ENCODE assay signal across 8 cellular contexts in genomic region chr3:197959500-197959890, GRCh38. TPM values are rescaled to one million over a fixed set of nuclear protein-coding genes. Genes with fewer than 3 reads are reported as not detected.
DNase-seq lines count a peak whose midpoint lies in the region; ATAC-seq and TF ChIP-seq lines count a peak whose summit lies in the region.

No MANE protein-coding gene starts in this region.

- H3K27ac ChIP-seq in ascending aorta (peak overlapping the region; percentile 75 to 82), liver (ENCODE audit: low read depth in 1 of 2, low read length in 2 of 2) (peak overlapping the region; percentile 61 to 70), tibial artery (peak overlapping the region; percentile 66 to 73)

- no peaks in the 10 kb centered on the region for H3K27me3 ChIP-seq in ascending aorta
- H3K27me3 ChIP-seq in liver (ENCODE audit: control insufficient read depth in 4 of 4, insufficient read depth in 4 of 4, low read length in 3 of 4), result no peaks in the 10 kb centered on the region
- no peaks in the 10 kb centered on the region for H3K27me3 ChIP-seq in tibial artery

- H3K9me3 Mint-ChIP-seq in activated T-cell treated with anti-CD3 and anti-CD28 coated beads, Interleukin-2, amount 50 U/mL, for 24 hours, result no peaks in the 10 kb centered on the region

- peaks cover 79% of the 10 kb centered on the region for H3K4me1 Mint-ChIP-seq in activated T-cell treated with anti-CD3 and anti-CD28 coated beads, Interleukin-2, amount 50 U/mL, for 24 hours (ENCODE audit: low read depth)

- peak overlapping the region; percentile 86 for H3K4me3 Mint-ChIP-seq in activated T-cell treated with anti-CD3 and anti-CD28 coated beads, Interleukin-2, amount 50 U/mL, for 24 hours

- intact Hi-C loops in ascending aorta (cut with DNase I), result no loop called here
- intact Hi-C loops in tibial artery (cut with DNase I; ENCODE audit: low total_unique reads), result no loop called here

- WGBS in liver, result 63% methylated on average over 6 of the region's 6 CpGs

- TF ChIP-seq RAD21 in liver (IDR thresholded peaks at IDR 0.05), result no peak

- no peak for ATAC-seq in HG02840 (IDR thresholded peaks at IDR 0.05; ENCODE audit: low FRiP score, unreplicated experiment)

- no peaks in the 10 kb centered on the region for H3K9me3 ChIP-seq in ascending aorta
- H3K9me3 ChIP-seq in liver (ENCODE audit: control insufficient read depth in 4 of 4, low read length in 3 of 4), result no peaks in the 10 kb centered on the region
- H3K9me3 ChIP-seq in tibial artery, result no peaks in the 10 kb centered on the region

- H3K27me3 Mint-ChIP-seq in activated T-cell treated with anti-CD3 and anti-CD28 coated beads, Interleukin-2, amount 50 U/mL, for 24 hours, result no peaks in the 10 kb centered on the region

- peaks cover 0 to 9% of the 10 kb centered on the region in 2 donors for H3K4me1 ChIP-seq in ascending aorta
- H3K4me1 ChIP-seq in liver (ENCODE audit: control insufficient read depth in 4 of 4, insufficient read depth in 4 of 4, low read length in 3 of 4), result peaks cover 0 to 27% (median 14%) of the 10 kb centered on the region in 4 donors
- peaks cover 0 to 20% (median 13%) of the 10 kb centered on the region in 4 donors for H3K4me1 ChIP-seq in tibial artery

- peak overlapping the region in 1 of 2 donors; percentile 52 for H3K9ac ChIP-seq in liver (ENCODE audit: low read depth in 1 of 2, low read length in 2 of 2)

- H3K4me3 ChIP-seq in ascending aorta (peak overlapping the region; percentile 66 to 88), liver (ENCODE audit: low read depth in 1 of 3, low read length in 3 of 3) (peak overlapping the region; percentile 89 to 94 (median 94)), tibial artery (peak overlapping the region; percentile 70 to 90)

- H3K36me3 ChIP-seq in ascending aorta (peaks cover 19 to 22% of the 10 kb centered on the region in 2 donors), liver (ENCODE audit: control insufficient read depth in 4 of 4, insufficient read depth in 3 of 4, low read depth in 1 of 4, low read length in 3 of 4) (peaks cover 7 to 20% (median 18%) of the 10 kb centered on the region in 4 donors), tibial artery (peaks cover 16 to 31% (median 22%) of the 10 kb centered on the region in 3 donors)

- peaks cover 35% of the 10 kb centered on the region for H3K36me3 Mint-ChIP-seq in activated T-cell treated with anti-CD3 and anti-CD28 coated beads, Interleukin-2, amount 50 U/mL, for 24 hours (ENCODE audit: low read depth)

- peak overlapping the region; percentile 97 for H3K27ac Mint-ChIP-seq in activated T-cell treated with anti-CD3 and anti-CD28 coated beads, Interleukin-2, amount 50 U/mL, for 24 hours

- no peak for TF ChIP-seq CTCF in ascending aorta (IDR thresholded peaks at IDR 0.05)
- no peak for TF ChIP-seq CTCF in liver (IDR thresholded peaks at IDR 0.05; ENCODE audit: low read depth, low read length, missing input control)
- no peak for TF ChIP-seq CTCF in tibial artery (IDR thresholded peaks at IDR 0.05)

- DNase-seq in activated T-cell treated with anti-CD3 and anti-CD28 coated beads, Interleukin-2, amount 50 U/mL, for 24 hours, result no peak
- DNase-seq in activated T-cell treated with anti-CD3 and anti-CD28 coated beads for 4 hours (no peak), ascending aorta (ENCODE audit: low spot score in 2 of 2) (no peak), tibial artery (no peak), SIG-M5 (lab: John Stamatoyannopoulos, UW) (no peak)
- DNase-seq in stimulated activated CD4-positive, alpha-beta T cell treated with anti-CD3 and anti-CD28 coated beads, Interleukin-2, amount 100 ng/mL, for 48 hours, result no peak

TF ChIP-seq in liver, 16 proteins besides CTCF, POLR2A, EP300 and RAD21:
- TF ChIP-seq REST (IDR thresholded peaks at IDR 0.05), result no peak
- no peak for TF ChIP-seq RXRA (IDR thresholded peaks at IDR 0.05)
- TF ChIP-seq HNF4A (conservative IDR thresholded peaks at IDR 0.05), result no peak
- TF ChIP-seq HNF4G (IDR thresholded peaks at IDR 0.05), result no peak
- no peak for TF ChIP-seq NR2F2 (IDR thresholded peaks at IDR 0.05)
- TF ChIP-seq JUND (IDR thresholded peaks at IDR 0.05), result no peak
- TF ChIP-seq FOXA2 (IDR thresholded peaks at IDR 0.05), result no peak
- TF ChIP-seq SP1 (IDR thresholded peaks at IDR 0.05), result no peak
- TF ChIP-seq TAF1 (conservative IDR thresholded peaks at IDR 0.05), result no peak

RNA-seq across cellular contexts. Expression of gene LMLN, which starts 0.5 kb away (rescaled TPM):
- total RNA-seq in ascending aorta (0.32 TPM), liver (1 to 10 TPM; 2.2 to 3.2 TPM)
- polyA plus RNA-seq in liver, result 1 to 10 TPM in 1 of 2 donors, under 1 TPM in 1; 0.90 to 1.4 TPM

RNA-seq across cellular contexts. Expression of gene RPL35A, which starts 9.5 kb away (rescaled TPM):
- total RNA-seq in ascending aorta (291 TPM), liver (100 to 1,000 TPM; 121 to 254 TPM)
- polyA plus RNA-seq in liver, result 100 to 1,000 TPM; 286 to 361 TPM
